In the genomic region with DNA sequence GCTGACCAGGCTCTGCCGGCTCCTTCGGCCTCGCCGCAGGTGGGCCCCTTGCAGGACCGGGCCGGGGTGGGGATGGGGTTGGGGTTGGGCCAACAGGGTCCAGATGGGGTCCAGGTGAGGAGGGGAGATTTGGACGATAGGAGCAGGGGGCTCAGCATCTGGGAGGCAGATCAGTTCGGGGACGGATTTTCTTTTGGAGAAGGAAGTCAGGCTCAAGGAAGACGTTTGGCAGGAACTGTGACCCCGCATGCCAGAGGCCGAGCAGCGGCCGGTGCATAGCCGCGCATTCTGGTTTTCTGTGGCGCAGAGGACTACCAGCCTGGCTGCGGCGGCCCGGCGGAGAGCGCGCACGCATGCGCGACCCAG, we compare ENCODE assay signal across 6 cellular contexts. TPM values are rescaled to one million over a fixed set of nuclear protein-coding genes. Genes with fewer than 3 reads are reported as not detected.
A peak's percentile ranks its signal among the peaks of the same experiment; 100 is the strongest.
DNase-seq lines count a peak whose midpoint lies in the region; ATAC-seq and TF ChIP-seq lines count a peak whose summit lies in the region.

No MANE protein-coding gene starts in this region.

- H3K4me1 ChIP-seq in mucosa of stomach (ENCODE audit: control insufficient read depth, insufficient read depth, low read length), result peaks cover 43% of the 10 kb centered on the region

- DNase-seq in NCI-H2171 treated with DMSO at 0.1 percent for 48 hours (lab: John Stamatoyannopoulos, UW), result no peak

- ATAC-seq in HG02884 (IDR thresholded peaks at IDR 0.05; ENCODE audit: unreplicated experiment) (no peak), HG03139 (IDR thresholded peaks at IDR 0.05; ENCODE audit: unreplicated experiment) (no peak)

- H3K9me3 ChIP-seq in mucosa of stomach (ENCODE audit: control insufficient read depth, low read length), result no peaks in the 10 kb centered on the region

- TF ChIP-seq POLR2A in GM19193 (IDR thresholded peaks at IDR 0.05; ENCODE audit: extremely low read depth, insufficient read depth, insufficient read length), result peak; percentile 84

- H3K4me3 ChIP-seq in mucosa of stomach (ENCODE audit: low read length), result peak overlapping the region; percentile 82

- H3K9ac ChIP-seq in mucosa of stomach (ENCODE audit: low read length), result peak overlapping the region; percentile 88

- 0% methylated on average over 23 to 26 of the region's 26 CpGs for WGBS in adipose tissue, 3 donors

- peak overlapping the region; percentile 95 for H3K27ac ChIP-seq in adipose tissue (ENCODE audit: low read depth, low read length)

- no peaks in the 10 kb centered on the region for H3K27me3 ChIP-seq in mucosa of stomach (ENCODE audit: control insufficient read depth, insufficient read depth, low read length)

- H3K36me3 ChIP-seq in mucosa of stomach (ENCODE audit: control insufficient read depth, insufficient read depth, low read length), result peaks cover 22% of the 10 kb centered on the region

RNA-seq across cellular contexts. Expression of a gene that starts 0.8 kb away (rescaled TPM):
- polyA plus RNA-seq in adipose tissue, result 1,000 to 10,000 TPM in 1 of 3 donors, 100 to 1,000 TPM in 2; 551 to 1,251 (median 711) TPM

RNA-seq across cellular contexts. Expression of a gene that starts 11.1 kb away (rescaled TPM):
- 10 to 100 TPM; 45.7 to 93.1 (median 79.4) TPM for polyA plus RNA-seq in adipose tissue

RNA-seq across cellular contexts. Expression of a gene that starts 27.0 kb away (rescaled TPM):
- polyA plus RNA-seq in adipose tissue, result 1 to 10 TPM in 1 of 3 donors, under 1 TPM in 2; 0.67 to 1.3 (median 0.73) TPM

RNA-seq across cellular contexts. Expression of a gene that starts 31.3 kb away (rescaled TPM):
- 100 to 1,000 TPM in 1 of 3 donors, 10 to 100 TPM in 2; 70.2 to 217 (median 86.0) TPM for polyA plus RNA-seq in adipose tissue

RNA-seq across cellular contexts. Expression of a gene that starts 33.7 kb away (rescaled TPM):
- polyA plus RNA-seq in adipose tissue, result under 1 TPM in 1 of 3 donors, not detected in 2; 0.10 TPM
